In the genomic region with DNA sequence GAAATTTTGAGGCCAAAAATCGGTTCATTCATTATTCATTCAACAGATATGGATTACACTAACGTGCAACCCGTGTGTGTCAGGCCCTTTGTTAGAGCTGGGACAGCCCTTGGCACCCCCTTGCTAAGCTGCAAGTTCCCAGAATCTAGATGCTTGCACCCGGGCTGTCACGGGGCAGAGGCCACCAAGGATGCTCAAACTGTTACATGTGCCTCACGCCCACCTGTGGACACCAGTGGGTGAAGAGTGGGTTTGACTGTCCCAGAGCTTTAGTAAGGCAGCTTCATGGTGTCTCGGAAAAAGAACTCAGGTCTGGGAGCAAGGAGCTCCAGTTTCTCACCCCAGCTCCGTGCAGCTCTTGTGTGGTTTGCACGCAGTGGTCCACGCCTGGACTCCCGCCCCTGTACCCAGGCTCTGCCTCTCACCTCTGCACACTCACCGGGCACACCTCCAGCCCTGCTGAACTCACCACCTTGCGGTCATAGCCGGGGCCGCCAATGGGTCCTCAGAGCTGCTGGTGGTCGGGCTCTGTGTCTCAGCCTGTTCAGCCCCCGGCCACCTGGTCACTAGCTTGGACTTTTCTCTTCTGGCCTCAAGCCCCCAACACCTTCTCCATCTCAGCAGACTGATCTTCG, we compare ENCODE assay signal across 28 cellular contexts. TPM values are rescaled to one million over a fixed set of nuclear protein-coding genes. Genes with fewer than 3 reads are reported as not detected.
"Had no signal": no experiment of that assay in that cellular context is flagged by ENCODE, and none has a peak within 500 bp of the region (broad histone marks: within the 10 kb centered on the region; RNA-seq: fewer than 3 reads in every experiment).

No MANE protein-coding gene starts in this region.

- H3K4me2 ChIP-seq: hepatocyte, smooth muscle cell had no signal

- H3K4me3 Mint-ChIP-seq: memory B cell; naive thymus-derived CD8-positive, alpha-beta T cell; stimulated activated naive CD8-positive, alpha-beta T cell treated with anti-CD3 and anti-CD28 coated beads, Interleukin-15, amount 100 ng/mL, for 72 hours; type B pancreatic cell had no signal

- H3K27ac ChIP-seq: heart right ventricle, hepatocyte, left ventricle myocardium inferior, neutrophil, ovary, right atrium auricular region, right lobe of liver, tibial nerve, vagina had no signal

- H3K9me3 Mint-ChIP-seq: naive thymus-derived CD8-positive, alpha-beta T cell; stimulated activated naive CD8-positive, alpha-beta T cell treated with anti-CD3 and anti-CD28 coated beads, Interleukin-15, amount 100 ng/mL, for 72 hours had no signal

- ATAC-seq: heart right ventricle; naive thymus-derived CD8-positive, alpha-beta T cell; right lobe of liver; stimulated activated naive CD8-positive, alpha-beta T cell treated with anti-CD3 and anti-CD28 coated beads, Interleukin-15, amount 100 ng/mL, for 72 hours had no signal

- H3K9me3 ChIP-seq: heart right ventricle, left ventricle myocardium inferior, neutrophil, ovary, right atrium auricular region, right lobe of liver, tibial nerve, vagina had no signal

- H3K36me3 ChIP-seq: heart right ventricle, left ventricle myocardium inferior, neutrophil, ovary, right atrium auricular region, right lobe of liver, tibial nerve, vagina had no signal

- H3K4me1 ChIP-seq: heart right ventricle, left ventricle myocardium inferior, right atrium auricular region, right lobe of liver, vagina had no signal

- DNase-seq: heart right ventricle; islet precursor cell; left ventricle myocardium inferior; naive thymus-derived CD8-positive, alpha-beta T cell; occipital lobe; ovary; posterior cingulate gyrus; right lobe of liver; stimulated activated CD4-positive, alpha-beta T cell treated with anti-CD3 and anti-CD28 coated beads, Interleukin-12 subunit alpha, Interleukin-12 subunit beta, amount 100 ng/mL, for 4 hours; stimulated activated CD4-positive, alpha-beta T cell treated with anti-CD3 and anti-CD28 coated beads, Interleukin-15, amount 100 ng/mL, for 24 hours; stimulated activated CD4-positive, alpha-beta T cell treated with anti-CD3 and anti-CD28 coated beads, Interleukin-2, amount 100 ng/mL, for 24 hours; stimulated activated CD4-positive, alpha-beta T cell treated with anti-CD3 and anti-CD28 coated beads, Interleukin-4, amount 100 ng/mL, for 1 hour; stimulated activated naive CD4-positive, alpha-beta T cell treated with Interleukin-2 at 50 U/mL for 16 hours; stimulated activated naive CD8-positive, alpha-beta T cell treated with anti-CD3 and anti-CD28 coated beads, Interleukin-15, amount 100 ng/mL, for 72 hours; substantia nigra had no signal

- H2AFZ ChIP-seq: hepatocyte had no signal

- H3K27me3 ChIP-seq: hepatocyte, neutrophil, ovary, right atrium auricular region, right lobe of liver, tibial nerve, vagina had no signal

- H3K4me3 ChIP-seq: heart right ventricle, hepatocyte, left ventricle myocardium inferior, ovary, right atrium auricular region, right lobe of liver, smooth muscle cell, tibial nerve, vagina had no signal

- H3K27ac Mint-ChIP-seq: memory B cell; stimulated activated naive CD8-positive, alpha-beta T cell treated with anti-CD3 and anti-CD28 coated beads, Interleukin-15, amount 100 ng/mL, for 72 hours; type B pancreatic cell had no signal

- H3K36me3 Mint-ChIP-seq: memory B cell; naive thymus-derived CD8-positive, alpha-beta T cell; type B pancreatic cell had no signal

RNA-seq across cellular contexts. Expression of a gene that starts 53.7 kb away (rescaled TPM):
- total RNA-seq: glomerular endothelial cell; left ventricle myocardium inferior; lung microvascular endothelial cell; mucosa of gallbladder; naive thymus-derived CD8-positive, alpha-beta T cell; pulmonary artery endothelial cell; renal cortical epithelial cell; right lobe of liver had no signal
- polyA plus RNA-seq: naive thymus-derived CD8-positive, alpha-beta T cell had no signal
